ENCODE assay signal across 1 cellular context in the genomic region with DNA sequence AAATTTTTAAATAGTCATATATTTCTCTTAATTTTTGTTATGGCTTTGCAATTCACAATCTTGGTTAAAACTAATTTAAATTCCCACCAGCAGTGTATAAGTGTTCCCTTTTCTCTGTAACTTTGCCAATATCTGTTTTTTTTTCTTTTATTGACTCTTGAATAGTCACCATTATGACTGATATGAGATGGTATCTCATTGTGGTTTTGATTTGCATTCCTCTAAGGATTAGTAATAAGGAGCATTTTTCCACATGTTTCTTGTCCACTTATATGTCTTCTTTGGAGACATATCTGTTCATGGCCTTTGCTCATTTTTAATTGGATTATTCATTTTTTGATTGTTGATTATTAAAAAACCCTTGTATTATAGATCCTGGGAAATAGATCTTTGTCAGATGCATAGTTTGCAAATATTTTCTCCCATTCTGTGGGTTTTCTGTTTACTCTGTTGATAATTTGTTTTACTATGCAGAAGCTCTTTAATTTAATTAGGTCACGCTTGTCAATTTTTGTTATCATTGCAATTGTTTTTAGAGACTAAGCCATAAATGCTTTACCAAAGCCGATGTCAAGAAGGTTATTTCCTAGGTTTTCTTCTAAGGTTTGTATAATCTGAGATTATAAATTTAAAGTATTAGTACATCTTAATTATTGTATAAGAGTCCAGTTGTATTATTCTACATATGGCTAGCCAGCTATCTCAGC.
TF ChIP-seq lines count a peak whose summit lies in the region.

No MANE protein-coding gene starts in this region.

TF ChIP-seq in WTC11, 78 proteins besides CTCF, POLR2A, EP300 and RAD21 (continued from another document):
- TF ChIP-seq, protein P1, sequence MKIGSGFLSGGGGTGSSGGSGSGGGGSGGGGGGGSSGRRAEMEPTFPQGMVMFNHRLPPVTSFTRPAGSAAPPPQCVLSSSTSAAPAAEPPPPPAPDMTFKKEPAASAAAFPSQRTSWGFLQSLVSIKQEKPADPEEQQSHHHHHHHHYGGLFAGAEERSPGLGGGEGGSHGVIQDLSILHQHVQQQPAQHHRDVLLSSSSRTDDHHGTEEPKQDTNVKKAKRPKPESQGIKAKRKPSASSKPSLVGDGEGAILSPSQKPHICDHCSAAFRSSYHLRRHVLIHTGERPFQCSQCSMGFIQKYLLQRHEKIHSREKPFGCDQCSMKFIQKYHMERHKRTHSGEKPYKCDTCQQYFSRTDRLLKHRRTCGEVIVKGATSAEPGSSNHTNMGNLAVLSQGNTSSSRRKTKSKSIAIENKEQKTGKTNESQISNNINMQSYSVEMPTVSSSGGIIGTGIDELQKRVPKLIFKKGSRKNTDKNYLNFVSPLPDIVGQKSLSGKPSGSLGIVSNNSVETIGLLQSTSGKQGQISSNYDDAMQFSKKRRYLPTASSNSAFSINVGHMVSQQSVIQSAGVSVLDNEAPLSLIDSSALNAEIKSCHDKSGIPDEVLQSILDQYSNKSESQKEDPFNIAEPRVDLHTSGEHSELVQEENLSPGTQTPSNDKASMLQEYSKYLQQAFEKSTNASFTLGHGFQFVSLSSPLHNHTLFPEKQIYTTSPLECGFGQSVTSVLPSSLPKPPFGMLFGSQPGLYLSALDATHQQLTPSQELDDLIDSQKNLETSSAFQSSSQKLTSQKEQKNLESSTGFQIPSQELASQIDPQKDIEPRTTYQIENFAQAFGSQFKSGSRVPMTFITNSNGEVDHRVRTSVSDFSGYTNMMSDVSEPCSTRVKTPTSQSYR (CRISPR knock-in tag; IDR thresholded peaks at IDR 0.05), result no peak
- TF ChIP-seq OVOL2 (CRISPR knock-in tag; IDR thresholded peaks at IDR 0.05; ENCODE audit: borderline replicate concordance), result no peak
- TF ChIP-seq, protein P2, sequence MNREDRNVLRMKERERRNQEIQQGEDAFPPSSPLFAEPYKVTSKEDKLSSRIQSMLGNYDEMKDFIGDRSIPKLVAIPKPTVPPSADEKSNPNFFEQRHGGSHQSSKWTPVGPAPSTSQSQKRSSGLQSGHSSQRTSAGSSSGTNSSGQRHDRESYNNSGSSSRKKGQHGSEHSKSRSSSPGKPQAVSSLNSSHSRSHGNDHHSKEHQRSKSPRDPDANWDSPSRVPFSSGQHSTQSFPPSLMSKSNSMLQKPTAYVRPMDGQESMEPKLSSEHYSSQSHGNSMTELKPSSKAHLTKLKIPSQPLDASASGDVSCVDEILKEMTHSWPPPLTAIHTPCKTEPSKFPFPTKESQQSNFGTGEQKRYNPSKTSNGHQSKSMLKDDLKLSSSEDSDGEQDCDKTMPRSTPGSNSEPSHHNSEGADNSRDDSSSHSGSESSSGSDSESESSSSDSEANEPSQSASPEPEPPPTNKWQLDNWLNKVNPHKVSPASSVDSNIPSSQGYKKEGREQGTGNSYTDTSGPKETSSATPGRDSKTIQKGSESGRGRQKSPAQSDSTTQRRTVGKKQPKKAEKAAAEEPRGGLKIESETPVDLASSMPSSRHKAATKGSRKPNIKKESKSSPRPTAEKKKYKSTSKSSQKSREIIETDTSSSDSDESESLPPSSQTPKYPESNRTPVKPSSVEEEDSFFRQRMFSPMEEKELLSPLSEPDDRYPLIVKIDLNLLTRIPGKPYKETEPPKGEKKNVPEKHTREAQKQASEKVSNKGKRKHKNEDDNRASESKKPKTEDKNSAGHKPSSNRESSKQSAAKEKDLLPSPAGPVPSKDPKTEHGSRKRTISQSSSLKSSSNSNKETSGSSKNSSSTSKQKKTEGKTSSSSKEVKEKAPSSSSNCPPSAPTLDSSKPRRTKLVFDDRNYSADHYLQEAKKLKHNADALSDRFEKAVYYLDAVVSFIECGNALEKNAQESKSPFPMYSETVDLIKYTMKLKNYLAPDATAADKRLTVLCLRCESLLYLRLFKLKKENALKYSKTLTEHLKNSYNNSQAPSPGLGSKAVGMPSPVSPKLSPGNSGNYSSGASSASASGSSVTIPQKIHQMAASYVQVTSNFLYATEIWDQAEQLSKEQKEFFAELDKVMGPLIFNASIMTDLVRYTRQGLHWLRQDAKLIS (CRISPR knock-in tag; IDR thresholded peaks at IDR 0.05; ENCODE audit: borderline replicate concordance), result no peak
- TF ChIP-seq, protein P3, sequence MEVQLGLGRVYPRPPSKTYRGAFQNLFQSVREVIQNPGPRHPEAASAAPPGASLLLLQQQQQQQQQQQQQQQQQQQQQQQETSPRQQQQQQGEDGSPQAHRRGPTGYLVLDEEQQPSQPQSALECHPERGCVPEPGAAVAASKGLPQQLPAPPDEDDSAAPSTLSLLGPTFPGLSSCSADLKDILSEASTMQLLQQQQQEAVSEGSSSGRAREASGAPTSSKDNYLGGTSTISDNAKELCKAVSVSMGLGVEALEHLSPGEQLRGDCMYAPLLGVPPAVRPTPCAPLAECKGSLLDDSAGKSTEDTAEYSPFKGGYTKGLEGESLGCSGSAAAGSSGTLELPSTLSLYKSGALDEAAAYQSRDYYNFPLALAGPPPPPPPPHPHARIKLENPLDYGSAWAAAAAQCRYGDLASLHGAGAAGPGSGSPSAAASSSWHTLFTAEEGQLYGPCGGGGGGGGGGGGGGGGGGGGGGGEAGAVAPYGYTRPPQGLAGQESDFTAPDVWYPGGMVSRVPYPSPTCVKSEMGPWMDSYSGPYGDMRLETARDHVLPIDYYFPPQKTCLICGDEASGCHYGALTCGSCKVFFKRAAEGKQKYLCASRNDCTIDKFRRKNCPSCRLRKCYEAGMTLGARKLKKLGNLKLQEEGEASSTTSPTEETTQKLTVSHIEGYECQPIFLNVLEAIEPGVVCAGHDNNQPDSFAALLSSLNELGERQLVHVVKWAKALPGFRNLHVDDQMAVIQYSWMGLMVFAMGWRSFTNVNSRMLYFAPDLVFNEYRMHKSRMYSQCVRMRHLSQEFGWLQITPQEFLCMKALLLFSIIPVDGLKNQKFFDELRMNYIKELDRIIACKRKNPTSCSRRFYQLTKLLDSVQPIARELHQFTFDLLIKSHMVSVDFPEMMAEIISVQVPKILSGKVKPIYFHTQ (CRISPR knock-in tag; IDR thresholded peaks at IDR 0.05), result no peak
- TF ChIP-seq, protein P4, sequence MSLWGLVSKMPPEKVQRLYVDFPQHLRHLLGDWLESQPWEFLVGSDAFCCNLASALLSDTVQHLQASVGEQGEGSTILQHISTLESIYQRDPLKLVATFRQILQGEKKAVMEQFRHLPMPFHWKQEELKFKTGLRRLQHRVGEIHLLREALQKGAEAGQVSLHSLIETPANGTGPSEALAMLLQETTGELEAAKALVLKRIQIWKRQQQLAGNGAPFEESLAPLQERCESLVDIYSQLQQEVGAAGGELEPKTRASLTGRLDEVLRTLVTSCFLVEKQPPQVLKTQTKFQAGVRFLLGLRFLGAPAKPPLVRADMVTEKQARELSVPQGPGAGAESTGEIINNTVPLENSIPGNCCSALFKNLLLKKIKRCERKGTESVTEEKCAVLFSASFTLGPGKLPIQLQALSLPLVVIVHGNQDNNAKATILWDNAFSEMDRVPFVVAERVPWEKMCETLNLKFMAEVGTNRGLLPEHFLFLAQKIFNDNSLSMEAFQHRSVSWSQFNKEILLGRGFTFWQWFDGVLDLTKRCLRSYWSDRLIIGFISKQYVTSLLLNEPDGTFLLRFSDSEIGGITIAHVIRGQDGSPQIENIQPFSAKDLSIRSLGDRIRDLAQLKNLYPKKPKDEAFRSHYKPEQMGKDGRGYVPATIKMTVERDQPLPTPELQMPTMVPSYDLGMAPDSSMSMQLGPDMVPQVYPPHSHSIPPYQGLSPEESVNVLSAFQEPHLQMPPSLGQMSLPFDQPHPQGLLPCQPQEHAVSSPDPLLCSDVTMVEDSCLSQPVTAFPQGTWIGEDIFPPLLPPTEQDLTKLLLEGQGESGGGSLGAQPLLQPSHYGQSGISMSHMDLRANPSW (CRISPR knock-in tag; conservative IDR thresholded peaks at IDR 0.05; ENCODE audit: low read depth), result no peak
- TF ChIP-seq PRRX2 (CRISPR knock-in tag; IDR thresholded peaks at IDR 0.05), result no peak
- TF ChIP-seq, protein P5, sequence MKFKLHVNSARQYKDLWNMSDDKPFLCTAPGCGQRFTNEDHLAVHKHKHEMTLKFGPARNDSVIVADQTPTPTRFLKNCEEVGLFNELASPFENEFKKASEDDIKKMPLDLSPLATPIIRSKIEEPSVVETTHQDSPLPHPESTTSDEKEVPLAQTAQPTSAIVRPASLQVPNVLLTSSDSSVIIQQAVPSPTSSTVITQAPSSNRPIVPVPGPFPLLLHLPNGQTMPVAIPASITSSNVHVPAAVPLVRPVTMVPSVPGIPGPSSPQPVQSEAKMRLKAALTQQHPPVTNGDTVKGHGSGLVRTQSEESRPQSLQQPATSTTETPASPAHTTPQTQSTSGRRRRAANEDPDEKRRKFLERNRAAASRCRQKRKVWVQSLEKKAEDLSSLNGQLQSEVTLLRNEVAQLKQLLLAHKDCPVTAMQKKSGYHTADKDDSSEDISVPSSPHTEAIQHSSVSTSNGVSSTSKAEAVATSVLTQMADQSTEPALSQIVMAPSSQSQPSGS (CRISPR knock-in tag; IDR thresholded peaks at IDR 0.05; ENCODE audit: borderline replicate concordance, low read depth), result no peak
